8 cellular contexts compared by ENCODE assay signal in genomic region chr11:71787014-71787823, GRCh38. TPM values are rescaled to one million over a fixed set of nuclear protein-coding genes. Genes with fewer than 3 reads are reported as not detected.
A peak's percentile ranks its signal among the peaks of the same experiment; 100 is the strongest.
DNase-seq lines count a peak whose midpoint lies in the region; ATAC-seq and TF ChIP-seq lines count a peak whose summit lies in the region.

No MANE protein-coding gene starts in this region.

- H3K27me3 Mint-ChIP-seq in endothelial cell (ENCODE audit: unreplicated experiment) (no peaks in the 10 kb centered on the region), mesothelial cell of epicardium (ENCODE audit: low read depth) (no peaks in the 10 kb centered on the region)

- ATAC-seq in GM21360 (IDR thresholded peaks at IDR 0.05; ENCODE audit: unreplicated experiment): peak; percentile 89

- H3K27ac Mint-ChIP-seq in endothelial cell (ENCODE audit: unreplicated experiment) (peak overlapping the region; percentile 85), mesothelial cell of epicardium (peak overlapping the region; percentile 97)

- H3K9me3 Mint-ChIP-seq in endothelial cell (ENCODE audit: unreplicated experiment): no peaks in the 10 kb centered on the region
- H3K9me3 Mint-ChIP-seq in mesothelial cell of epicardium: no peaks in the 10 kb centered on the region

- H3K4me1 Mint-ChIP-seq in endothelial cell (ENCODE audit: unreplicated experiment) (no peaks in the 10 kb centered on the region), mesothelial cell of epicardium (peaks cover 23% of the 10 kb centered on the region)

- TF ChIP-seq CTCF in endothelial cell (IDR thresholded peaks at IDR 0.05; ENCODE audit: unreplicated experiment) (no peak), mesothelial cell of epicardium (IDR thresholded peaks at IDR 0.05; ENCODE audit: unreplicated experiment) (no peak)

- H3K4me3 Mint-ChIP-seq in endothelial cell (ENCODE audit: unreplicated experiment): peak overlapping the region; percentile 95
- peak overlapping the region; percentile 97 for H3K4me3 Mint-ChIP-seq in mesothelial cell of epicardium

- H3K36me3 Mint-ChIP-seq in endothelial cell (ENCODE audit: low read depth, unreplicated experiment) (no peaks in the 10 kb centered on the region), mesothelial cell of epicardium (no peaks in the 10 kb centered on the region)

- DNase-seq in COLO829 (ENCODE audit: low spot score): peak; percentile 92
- DNase-seq in HT1080 (ENCODE audit: low read depth): peak; percentile 96
- peak; percentile 96 for DNase-seq in NOMO-1 treated with dmso at 0.1 percent for 144 hours (lab: John Stamatoyannopoulos, UW; ENCODE audit: unreplicated experiment)
- DNase-seq in activated CD8-positive, alpha-beta memory T cell treated with anti-CD3 and anti-CD28 coated beads, Interleukin-2, amount 50 U/mL, for 1 hour (ENCODE audit: extremely low read depth): peak; percentile 93
- peak; percentile 98 for DNase-seq in endothelial cell (ENCODE audit: low spot score)
- peak; percentile 99 for DNase-seq in mesothelial cell of epicardium (ENCODE audit: low spot score in 2 of 2, unreplicated experiment in 2 of 2)
- DNase-seq in stimulated activated CD8-positive, alpha-beta memory T cell treated with anti-CD3 and anti-CD28 coated beads, Interleukin-15, amount 100 ng/mL, for 4 hours (ENCODE audit: low read depth in 2 of 2): peak; percentile 96 to 99

RNA-seq across cellular contexts. Expression of gene DEFB108B, which starts 45.8 kb away (rescaled TPM):
- not detected in 2 replicates for total RNA-seq in HT1080 (2014; rRNA removed; shearing (Covaris generic))
- polyA plus RNA-seq in HT1080 (2015; cell fraction: cytosol; rRNA removed): not detected in 2 replicates
- polyA plus RNA-seq in HT1080 (2015; cell fraction: nucleus; rRNA removed): not detected in 2 replicates
- total RNA-seq in endothelial cell (ENCODE audit: unreplicated experiment) (not detected), mesothelial cell of epicardium (not detected in 3 replicates)

Comparison
In these comparisons a context has a peak if more than half of its experiments do, and no peak if none do; other contexts are left out.
1. Peak in every context shown above with its lines: DNase-seq and ATAC-seq.